12 cellular contexts compared by ENCODE assay signal in the genomic region with DNA sequence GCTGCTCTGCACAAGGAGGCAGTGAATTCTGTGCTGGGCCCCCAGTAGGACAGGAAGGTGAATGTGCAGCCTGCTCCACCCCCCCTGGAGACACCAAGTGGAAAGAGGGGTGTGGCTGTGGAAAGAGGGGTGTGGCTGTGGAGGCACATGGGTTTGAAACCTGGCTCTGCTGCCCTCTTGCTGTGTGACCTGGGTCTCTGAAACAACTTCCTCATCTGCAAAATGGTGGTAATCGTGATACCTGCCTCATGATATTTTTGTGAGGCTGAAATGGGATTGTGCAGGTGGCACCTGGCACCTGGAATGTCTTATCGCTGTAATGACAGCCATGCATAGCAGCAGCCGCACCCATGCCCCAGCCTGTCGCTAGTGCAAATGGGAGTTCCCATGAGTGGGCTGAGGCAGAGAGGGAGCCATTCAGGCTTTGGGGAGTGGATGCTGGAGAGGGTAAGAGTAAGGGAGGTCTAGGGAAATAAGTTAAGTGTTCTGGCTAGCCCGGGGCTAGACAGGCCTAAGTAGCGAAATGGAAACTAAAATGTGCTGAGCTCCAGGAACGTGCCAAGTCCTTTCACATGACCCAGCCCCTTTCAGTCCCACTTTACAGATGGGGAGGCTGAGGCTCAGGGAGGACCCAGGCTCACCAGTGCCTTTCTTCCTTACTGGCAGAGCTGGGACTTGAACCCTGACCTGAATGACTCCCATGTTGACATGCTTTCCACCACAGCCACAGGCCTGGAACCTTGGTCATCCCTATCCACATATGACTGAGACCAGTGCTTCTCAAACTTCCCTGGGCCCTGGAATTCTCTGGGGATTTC. TPM values are rescaled to one million over a fixed set of nuclear protein-coding genes. Genes with fewer than 3 reads are reported as not detected.
DNase-seq lines count a peak whose midpoint lies in the region; ATAC-seq and TF ChIP-seq lines count a peak whose summit lies in the region.
"Had no signal": no experiment of that assay in that cellular context is flagged by ENCODE, and none has a peak within 500 bp of the region (broad histone marks: within the 10 kb centered on the region; RNA-seq: fewer than 3 reads in every experiment).

No MANE protein-coding gene starts in this region.

- no peaks in the 10 kb centered on the region for H3K27me3 ChIP-seq in HL-60 (ENCODE audit: insufficient read depth, poor library complexity, severe bottlenecking)
- H3K27me3 ChIP-seq: gastrocnemius medialis, spleen had no signal

- ATAC-seq in left lobe of liver (peak; percentile 49), GM19035 (IDR thresholded peaks at IDR 0.05; ENCODE audit: unreplicated experiment) (no peak)
- ATAC-seq: gastrocnemius medialis had no signal

- H3K27ac ChIP-seq in HL-60 (replicated peaks): no peak overlapping the region
- H3K27ac ChIP-seq: spleen had no signal

- no peak overlapping the region for H3K4me3 ChIP-seq in HL-60 (replicated peaks; ENCODE audit: insufficient read depth, low read length)
- H3K4me3 ChIP-seq: cardiac muscle cell, gastrocnemius medialis, spleen had no signal

- TF ChIP-seq CTCF in HL-60 (IDR thresholded peaks at IDR 0.05; ENCODE audit: insufficient read depth, low read length): peak; percentile 4

- DNase-seq in NCI-H146 (lab: John Stamatoyannopoulos, UW) (peak; percentile 17), NCI-H146 treated with DMSO at 0.1 percent for 48 hours (lab: John Stamatoyannopoulos, UW; ENCODE audit: unreplicated experiment) (no peak), HL-60 (ENCODE audit: low read depth in 1 of 2, low spot score in 1 of 2) (peak; percentile 47 to 55), UCSD-AML1 (lab: John Stamatoyannopoulos, UW; ENCODE audit: unreplicated experiment) (peak; percentile 66), left lobe of liver (ENCODE audit: low spot score) (no peak), RKO (ENCODE audit: low spot score) (no peak), retina (no peak)
- DNase-seq: gastrocnemius medialis, NCI-H524 treated with DMSO at 0.1 percent for 48 hours, spleen had no signal

RNA-seq across cellular contexts. Expression of a gene that starts 35.0 kb away (rescaled TPM):
- total RNA-seq in left lobe of liver: not detected
- total RNA-seq: gastrocnemius medialis had no signal

Comparison
In these comparisons a context has a peak if more than half of its experiments do, and no peak if none do; other contexts are left out.
1. DNase-seq: peak in NCI-H146 (single experiment), HL-60 (2 of 2) and UCSD-AML1 (single experiment); none in NCI-H146 treated with DMSO at 0.1 percent for 48 hours (single experiment), left lobe of liver (single experiment), RKO (single experiment) and retina (single experiment).